In the genomic region with DNA sequence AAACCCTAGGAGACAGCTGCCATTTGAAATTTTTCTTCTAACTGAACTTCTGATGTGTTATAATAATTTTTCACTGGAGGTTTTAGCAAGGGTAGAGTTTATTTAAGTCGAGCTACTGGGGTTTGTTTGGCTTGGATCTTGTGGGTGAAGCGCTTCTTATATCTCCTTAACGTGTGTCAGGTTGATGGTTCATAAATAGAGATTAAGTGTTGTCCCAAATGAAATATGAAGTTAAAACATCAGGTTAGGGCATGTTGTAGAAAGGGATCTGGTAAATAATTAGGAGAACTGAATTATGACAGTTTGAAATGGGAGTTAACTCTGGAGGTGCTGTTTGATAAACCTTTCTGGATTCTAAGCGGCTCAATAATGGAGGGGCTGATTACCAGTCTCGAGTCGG, we compare ENCODE assay signal across 17 cellular contexts.
A peak's percentile ranks its signal among the peaks of the same experiment; 100 is the strongest.
DNase-seq lines count a peak whose midpoint lies in the region; FAIRE-seq and TF ChIP-seq lines count a peak whose summit lies in the region.
"Had no signal": no experiment of that assay in that cellular context is flagged by ENCODE, and none has a peak within 500 bp of the region (broad histone marks: within the 10 kb centered on the region; RNA-seq: fewer than 3 reads in every experiment).

No MANE protein-coding gene starts in this region.

- no peak for TF ChIP-seq CTCF in 22Rv1 (IDR thresholded peaks at IDR 0.05)
- TF ChIP-seq CTCF in dorsolateral prefrontal cortex (IDR thresholded peaks at IDR 0.05 in 54 of 56, conservative IDR thresholded peaks at IDR 0.05 in 2 of 56; ENCODE audit: low read depth in 1 of 56, partially characterized antibody in 56 of 56) = no peak
- no peak for TF ChIP-seq CTCF in mesothelial cell of epicardium (IDR thresholded peaks at IDR 0.05; ENCODE audit: unreplicated experiment)

- no peak overlapping the region for H3K27ac Mint-ChIP-seq in mesothelial cell of epicardium
- H3K27ac Mint-ChIP-seq: stimulated activated effector memory CD8-positive, alpha-beta T cell treated with anti-CD3 and anti-CD28 coated beads, Interleukin-12 subunit alpha, Interleukin-12 subunit beta, amount 100 ng/mL, for 72 hours; T-helper 17 cell had no signal

- H3K27ac ChIP-seq in 22Rv1 (peak overlapping the region; percentile 67; the same call in 1 of the 2 replicates), HUES48 (ENCODE audit: low read depth, low read length) (peak overlapping the region; percentile 25), dorsolateral prefrontal cortex (peak overlapping the region in 44 of 59 donors; percentile 3 to 84 (median 62))
- H3K27ac ChIP-seq: ascending aorta, neutrophil, skin epidermis, upper lobe of left lung had no signal

- H3K4me1 Mint-ChIP-seq in mesothelial cell of epicardium = peaks cover 46% of the 10 kb centered on the region

- no peak overlapping the region for H3K9ac ChIP-seq in HUES48 (ENCODE audit: low read depth, low read length)

- H3K36me3 ChIP-seq in HUES48 (ENCODE audit: control insufficient read depth, insufficient read depth, low read length) = no peaks in the 10 kb centered on the region
- H3K36me3 ChIP-seq: ascending aorta, neutrophil, upper lobe of left lung had no signal

- peaks cover 66% of the 10 kb centered on the region for H3K4me1 ChIP-seq in HUES48 (ENCODE audit: control insufficient read depth, insufficient read depth, low read length)
- H3K4me1 ChIP-seq: ascending aorta had no signal

- no peaks in the 10 kb centered on the region for H3K9me3 Mint-ChIP-seq in mesothelial cell of epicardium

- no peaks in the 10 kb centered on the region for H3K9me3 ChIP-seq in HUES48 (ENCODE audit: control insufficient read depth, insufficient read depth, low read length)
- H3K9me3 ChIP-seq: ascending aorta, neutrophil, upper lobe of left lung had no signal

- H3K4me3 ChIP-seq in HUES48 (ENCODE audit: low read depth, low read length) (peak overlapping the region; percentile 57), dorsolateral prefrontal cortex (peak overlapping the region in 58 of 59 donors; percentile 12 to 66 (median 48))

- peak overlapping the region; percentile 67 for H3K4me3 Mint-ChIP-seq in mesothelial cell of epicardium
- H3K4me3 Mint-ChIP-seq: stimulated activated effector memory CD8-positive, alpha-beta T cell treated with anti-CD3 and anti-CD28 coated beads, Interleukin-12 subunit alpha, Interleukin-12 subunit beta, amount 100 ng/mL, for 72 hours; T-helper 17 cell had no signal

- DNase-seq in dorsolateral prefrontal cortex = no peak
- no peak for DNase-seq in mesothelial cell of epicardium (ENCODE audit: low spot score in 2 of 2, unreplicated experiment in 2 of 2)
- DNase-seq in mesenteric fat pad (ENCODE audit: low spot score) = no peak
- no peak for DNase-seq in HTR-8/SVneo (ENCODE audit: insufficient read length, low spot score)
- no peak for DNase-seq in SIG-M5 (lab: John Stamatoyannopoulos, UW)
- DNase-seq in NCI-H446 (lab: John Stamatoyannopoulos, UW) = no peak
- DNase-seq: activated gamma-delta T cell treated with Interleukin-2 at 50 U/mL for 16 hours, NCI-H774, RPMI8226, T-helper 17 cell, upper lobe of left lung had no signal

- H3K27me3 Mint-ChIP-seq in mesothelial cell of epicardium (ENCODE audit: low read depth) = peaks cover 31% of the 10 kb centered on the region

- H3K27me3 ChIP-seq in HUES48 (ENCODE audit: control insufficient read depth, insufficient read depth, low read length) = peaks cover 22% of the 10 kb centered on the region
- H3K27me3 ChIP-seq in dorsolateral prefrontal cortex = peaks cover 0 to 85% (median 11%) of the 10 kb centered on the region in 45 donors
- H3K27me3 ChIP-seq: ascending aorta, upper lobe of left lung had no signal

- intact Hi-C loops in dorsolateral prefrontal cortex (cut with DNase I) = no loop called here

- no peak for FAIRE-seq in HTR-8/SVneo (lab: Jason Lieb, UNC)

- no peaks in the 10 kb centered on the region for H3K36me3 Mint-ChIP-seq in mesothelial cell of epicardium
- H3K36me3 Mint-ChIP-seq: stimulated activated effector memory CD8-positive, alpha-beta T cell treated with anti-CD3 and anti-CD28 coated beads, Interleukin-12 subunit alpha, Interleukin-12 subunit beta, amount 100 ng/mL, for 72 hours had no signal
